25 cellular contexts compared by ENCODE assay signal in the genomic region with DNA sequence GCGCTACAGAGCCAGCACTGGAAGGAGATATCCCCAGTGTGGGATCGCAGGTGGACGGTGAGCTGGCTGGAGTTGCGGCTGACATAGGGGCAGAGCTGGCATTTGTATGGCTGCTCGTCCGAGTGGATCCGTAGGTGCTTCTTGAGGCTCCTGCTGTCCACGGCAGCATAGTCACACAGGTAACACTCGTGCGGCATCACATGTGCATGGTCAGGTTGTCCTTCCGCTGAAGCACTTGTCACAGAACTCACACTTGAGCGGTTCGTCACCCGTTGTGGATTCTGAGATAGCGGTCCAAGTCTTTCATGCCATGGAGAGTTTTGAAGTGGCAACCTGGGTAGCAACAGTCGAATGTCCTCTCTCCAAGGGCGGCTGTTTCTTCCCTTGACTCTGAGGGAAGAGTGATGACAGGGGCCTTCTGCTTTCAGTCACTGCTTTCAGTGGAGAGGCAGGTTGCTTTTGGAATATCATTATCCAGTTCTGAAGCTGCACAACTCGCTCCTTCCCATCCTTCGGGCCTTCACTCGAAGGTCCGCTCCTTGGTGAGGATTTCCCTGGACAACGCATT. TPM values are rescaled to one million over a fixed set of nuclear protein-coding genes. Genes with fewer than 3 reads are reported as not detected.
A peak's percentile ranks its signal among the peaks of the same experiment; 100 is the strongest.
DNase-seq lines count a peak whose midpoint lies in the region; ATAC-seq, FAIRE-seq and TF ChIP-seq lines count a peak whose summit lies in the region.
"Had no signal": no experiment of that assay in that cellular context is flagged by ENCODE, and none has a peak within 500 bp of the region (broad histone marks: within the 10 kb centered on the region; RNA-seq: fewer than 3 reads in every experiment).

No MANE protein-coding gene starts in this region.

- POLR2A ChIA-PET in WTC11 (lab: Charles Lee): no interaction called here

- intact Hi-C loops in Right ventricle myocardium inferior (cut with DNase I): no loop called here
- intact Hi-C loops in right cardiac atrium (cut with DNase I): no loop called here
- intact Hi-C loops in heart left ventricle (cut with DNase I): no loop called here
- intact Hi-C loops in left ventricle myocardium inferior (cut with micrococcal nuclease): no loop called here
- intact Hi-C loops in left ventricle myocardium superior (cut with micrococcal nuclease): no loop called here

- TF ChIP-seq POLR2A in heart left ventricle (IDR thresholded peaks at IDR 0.05): no peak

- peaks cover 6% of the 10 kb centered on the region; the same call in 1 of the 2 replicates for H3K27me3 Mint-ChIP-seq in WTC11 (ENCODE audit: low read depth)

- H3K27ac ChIP-seq in right cardiac atrium (ENCODE audit: low read length) (no peak overlapping the region), heart left ventricle (no peak overlapping the region), left ventricle myocardium inferior (replicated peaks) (no peak overlapping the region)
- H3K27ac ChIP-seq: A549; BLaER1 treated with 17β-estradiol and CSF1 and Interleukin-3, amounts not matched to agents 10 nM and 100 nM had no signal

- H3K36me3 Mint-ChIP-seq in WTC11: no peaks in the 10 kb centered on the region
- H3K36me3 Mint-ChIP-seq: CD14-positive monocyte; CD8-positive, alpha-beta memory T cell had no signal

- ATAC-seq in Right ventricle myocardium inferior (peak; percentile 83), right cardiac atrium (no peak), heart left ventricle (peak; percentile 47 to 88 (median 74)), left ventricle myocardium superior (peak; percentile 90), GM19023 (IDR thresholded peaks at IDR 0.05; ENCODE audit: unreplicated experiment) (no peak), WTC11 (no peak)
- ATAC-seq: GM12878, HCT116 had no signal

- H3K9me3 ChIP-seq in right cardiac atrium (ENCODE audit: control insufficient read depth, low read length) (no peaks in the 10 kb centered on the region), heart left ventricle (no peaks in the 10 kb centered on the region), left ventricle myocardium inferior (replicated peaks) (no peaks in the 10 kb centered on the region)
- H3K9me3 ChIP-seq: A549, BE2C had no signal

- H3K4me3 Mint-ChIP-seq in WTC11: no peak overlapping the region
- H3K4me3 Mint-ChIP-seq: CD14-positive monocyte; CD4-positive, alpha-beta T cell; CD8-positive, alpha-beta memory T cell; H9 had no signal

- H3K4me1 ChIP-seq in right cardiac atrium (ENCODE audit: control insufficient read depth, insufficient read depth, low read length) (no peaks in the 10 kb centered on the region), heart left ventricle (no peaks in the 10 kb centered on the region), left ventricle myocardium inferior (no peaks in the 10 kb centered on the region)
- H3K4me1 ChIP-seq: A549; BE2C; BLaER1 treated with 17β-estradiol and CSF1 and Interleukin-3, amounts not matched to agents 10 nM and 100 nM had no signal

- DNase-seq in Right ventricle myocardium inferior (ENCODE audit: missing footprints) (no peak), right cardiac atrium (no peak), heart left ventricle (peak in 2 of 5 donors; percentile 33 to 47), left ventricle myocardium inferior (no peak), left ventricle myocardium superior (peak; percentile 33), urothelium cell line (ENCODE audit: low spot score) (no peak), WTC11 (ENCODE audit: low spot score) (no peak)
- DNase-seq: 8988T; ACHN; AML-193; BE2C; CD4-positive, alpha-beta T cell; CD8-positive, alpha-beta memory T cell; DMS 273 treated with DMSO at 0.1 percent for 48 hours; DMS79; EL; GDM1 had no signal

- H3K36me3 ChIP-seq in heart left ventricle: no peaks in the 10 kb centered on the region
- no peaks in the 10 kb centered on the region for H3K36me3 ChIP-seq in left ventricle myocardium inferior
- H3K36me3 ChIP-seq: BE2C; BLaER1 treated with 17β-estradiol and CSF1 and Interleukin-3, amounts not matched to agents 10 nM and 100 nM had no signal

- H3K9me3 Mint-ChIP-seq in WTC11: peaks cover 9% of the 10 kb centered on the region
- H3K9me3 Mint-ChIP-seq: H9 had no signal

- H3K27ac Mint-ChIP-seq in WTC11: no peak overlapping the region
- H3K27ac Mint-ChIP-seq: CD14-positive monocyte; CD4-positive, alpha-beta T cell; CD8-positive, alpha-beta memory T cell; H9 had no signal

- TF ChIP-seq CTCF in heart left ventricle (IDR thresholded peaks at IDR 0.05): no peak
- TF ChIP-seq CTCF in left ventricle myocardium inferior (IDR thresholded peaks at IDR 0.05; ENCODE audit: borderline replicate concordance): no peak
- no peak for TF ChIP-seq CTCF in WTC11 (IDR thresholded peaks at IDR 0.05)

- H3K4me3 ChIP-seq in right cardiac atrium (ENCODE audit: low read length) (no peak overlapping the region), heart left ventricle (no peak overlapping the region), left ventricle myocardium inferior (no peak overlapping the region)
- H3K4me3 ChIP-seq: A549; BLaER1 treated with 17β-estradiol and CSF1 and Interleukin-3, amounts not matched to agents 10 nM and 100 nM; GM12878 had no signal

- 66% methylated on average over 22 of the region's 22 CpGs for WGBS in right cardiac atrium
- WGBS in heart left ventricle, 4 donors: 47 to 63% (median 59%) methylated on average over 15 to 22 of the region's 22 CpGs

- H3K27me3 ChIP-seq in right cardiac atrium (ENCODE audit: control insufficient read depth, insufficient read depth) (no peaks in the 10 kb centered on the region), heart left ventricle (peaks cover 0 to 4% (median 0%) of the 10 kb centered on the region in 9 donors), left ventricle myocardium inferior (ENCODE audit: low read depth) (peaks cover 14% of the 10 kb centered on the region)
- H3K27me3 ChIP-seq: BE2C; BLaER1 treated with 17β-estradiol and CSF1 and Interleukin-3, amounts not matched to agents 10 nM and 100 nM had no signal

- CTCF ChIA-PET in WTC11 (lab: Charles Lee): interaction anchor here (0.9 to 2.4 kb wide), 4 partner anchors 9 to 387 kb away, joined by 3 to 11 read pairs (median 6); no protein-coding TSS in a partner anchor

- peak; percentile 40 for FAIRE-seq in urothelium cell line (lab: Jason Lieb, UNC)
- FAIRE-seq: A549, D721Med, GM12878 had no signal

- no peaks in the 10 kb centered on the region for H3K4me1 Mint-ChIP-seq in WTC11
- H3K4me1 Mint-ChIP-seq: CD14-positive monocyte; CD8-positive, alpha-beta memory T cell; H9 had no signal

TF ChIP-seq in WTC11, 78 proteins besides CTCF, POLR2A, EP300 and RAD21 (continues in another document):
- TF ChIP-seq OVOL2 (CRISPR knock-in tag; IDR thresholded peaks at IDR 0.05; ENCODE audit: borderline replicate concordance) (no peak), TEAD1 (CRISPR knock-in tag; IDR thresholded peaks at IDR 0.05) (no peak), PRRX2 (CRISPR knock-in tag; IDR thresholded peaks at IDR 0.05) (no peak), TEAD4 (CRISPR knock-in tag; IDR thresholded peaks at IDR 0.05) (no peak)
- TF ChIP-seq, protein P1, sequence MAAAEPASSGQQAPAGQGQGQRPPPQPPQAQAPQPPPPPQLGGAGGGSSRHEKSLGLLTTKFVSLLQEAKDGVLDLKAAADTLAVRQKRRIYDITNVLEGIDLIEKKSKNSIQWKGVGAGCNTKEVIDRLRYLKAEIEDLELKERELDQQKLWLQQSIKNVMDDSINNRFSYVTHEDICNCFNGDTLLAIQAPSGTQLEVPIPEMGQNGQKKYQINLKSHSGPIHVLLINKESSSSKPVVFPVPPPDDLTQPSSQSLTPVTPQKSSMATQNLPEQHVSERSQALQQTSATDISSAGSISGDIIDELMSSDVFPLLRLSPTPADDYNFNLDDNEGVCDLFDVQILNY (CRISPR knock-in tag; IDR thresholded peaks at IDR 0.05): no peak
- TF ChIP-seq, protein P2, sequence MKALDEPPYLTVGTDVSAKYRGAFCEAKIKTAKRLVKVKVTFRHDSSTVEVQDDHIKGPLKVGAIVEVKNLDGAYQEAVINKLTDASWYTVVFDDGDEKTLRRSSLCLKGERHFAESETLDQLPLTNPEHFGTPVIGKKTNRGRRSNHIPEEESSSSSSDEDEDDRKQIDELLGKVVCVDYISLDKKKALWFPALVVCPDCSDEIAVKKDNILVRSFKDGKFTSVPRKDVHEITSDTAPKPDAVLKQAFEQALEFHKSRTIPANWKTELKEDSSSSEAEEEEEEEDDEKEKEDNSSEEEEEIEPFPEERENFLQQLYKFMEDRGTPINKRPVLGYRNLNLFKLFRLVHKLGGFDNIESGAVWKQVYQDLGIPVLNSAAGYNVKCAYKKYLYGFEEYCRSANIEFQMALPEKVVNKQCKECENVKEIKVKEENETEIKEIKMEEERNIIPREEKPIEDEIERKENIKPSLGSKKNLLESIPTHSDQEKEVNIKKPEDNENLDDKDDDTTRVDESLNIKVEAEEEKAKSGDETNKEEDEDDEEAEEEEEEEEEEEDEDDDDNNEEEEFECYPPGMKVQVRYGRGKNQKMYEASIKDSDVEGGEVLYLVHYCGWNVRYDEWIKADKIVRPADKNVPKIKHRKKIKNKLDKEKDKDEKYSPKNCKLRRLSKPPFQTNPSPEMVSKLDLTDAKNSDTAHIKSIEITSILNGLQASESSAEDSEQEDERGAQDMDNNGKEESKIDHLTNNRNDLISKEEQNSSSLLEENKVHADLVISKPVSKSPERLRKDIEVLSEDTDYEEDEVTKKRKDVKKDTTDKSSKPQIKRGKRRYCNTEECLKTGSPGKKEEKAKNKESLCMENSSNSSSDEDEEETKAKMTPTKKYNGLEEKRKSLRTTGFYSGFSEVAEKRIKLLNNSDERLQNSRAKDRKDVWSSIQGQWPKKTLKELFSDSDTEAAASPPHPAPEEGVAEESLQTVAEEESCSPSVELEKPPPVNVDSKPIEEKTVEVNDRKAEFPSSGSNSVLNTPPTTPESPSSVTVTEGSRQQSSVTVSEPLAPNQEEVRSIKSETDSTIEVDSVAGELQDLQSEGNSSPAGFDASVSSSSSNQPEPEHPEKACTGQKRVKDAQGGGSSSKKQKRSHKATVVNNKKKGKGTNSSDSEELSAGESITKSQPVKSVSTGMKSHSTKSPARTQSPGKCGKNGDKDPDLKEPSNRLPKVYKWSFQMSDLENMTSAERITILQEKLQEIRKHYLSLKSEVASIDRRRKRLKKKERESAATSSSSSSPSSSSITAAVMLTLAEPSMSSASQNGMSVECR (CRISPR knock-in tag; IDR thresholded peaks at IDR 0.05; ENCODE audit: borderline replicate concordance): no peak

RNA-seq across cellular contexts. Expression of a gene that starts 37.0 kb away (rescaled TPM):
- total RNA-seq in Right ventricle myocardium inferior (26.7 TPM), right cardiac atrium (10 to 100 TPM; 28.0 to 31.2 (median 29.2) TPM), heart left ventricle (10 to 100 TPM; 22.0 to 35.3 (median 25.4) TPM), left ventricle myocardium inferior (29.5 TPM), left ventricle myocardium superior (26.2 TPM), WTC11 (2021) (59.9 to 64.1 TPM (median 61.0 TPM) in 3 replicates)
- polyA plus RNA-seq in right cardiac atrium (20.3 TPM), heart left ventricle (10 to 100 TPM; 15.2 to 19.0 TPM)

Comparison
In these comparisons a context has a peak if more than half of its experiments do, and no peak if none do; other contexts are left out.
1. ATAC-seq: peak in Right ventricle myocardium inferior (single experiment), heart left ventricle (4 of 4) and left ventricle myocardium superior (single experiment); none in right cardiac atrium (0 of 2), GM19023 (single experiment) and WTC11 (single experiment).